ENCODE assay signal across 8 cellular contexts in the genomic region with DNA sequence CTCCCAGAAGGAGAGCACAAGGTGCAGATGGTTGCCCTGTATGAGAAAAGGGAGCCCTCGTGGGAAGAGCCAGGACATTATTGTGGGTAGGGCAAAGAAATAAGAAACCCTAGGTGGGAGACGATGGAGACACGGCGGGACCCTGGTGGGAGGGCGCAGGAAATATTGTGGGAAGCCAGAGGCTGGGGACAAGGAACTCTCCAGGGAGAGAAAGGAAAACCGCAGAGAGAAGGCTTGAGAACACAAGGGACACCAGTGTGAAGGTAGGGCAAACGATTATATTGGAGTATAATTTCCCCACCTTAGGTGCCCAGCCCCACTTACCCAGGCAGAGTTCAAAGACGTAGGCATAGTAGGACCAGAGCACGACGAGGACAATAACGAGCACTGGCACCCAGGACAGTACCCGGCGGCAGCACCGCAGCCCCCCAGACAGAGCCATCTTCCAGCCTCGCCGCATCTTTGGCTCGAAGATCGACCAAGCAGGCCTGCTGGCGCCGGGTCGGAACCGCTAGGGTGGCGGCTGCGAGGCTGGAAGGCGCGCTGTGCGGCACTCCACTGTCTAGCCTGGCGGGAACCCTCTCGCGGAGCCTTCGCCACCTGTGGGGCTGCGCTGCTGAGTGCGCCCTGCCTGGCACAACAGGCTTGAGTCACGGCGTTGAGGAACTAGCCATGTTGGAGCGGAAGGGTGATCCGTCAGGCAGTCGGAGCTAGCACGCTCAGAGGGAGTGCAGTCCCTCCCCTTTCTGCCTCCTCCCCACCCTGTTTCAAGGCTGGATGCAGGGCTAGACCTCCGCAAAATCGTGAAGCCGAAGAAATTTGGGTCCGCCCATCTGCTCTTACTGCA. TPM values are rescaled to one million over a fixed set of nuclear protein-coding genes. Genes with fewer than 3 reads are reported as not detected.
A peak's percentile ranks its signal among the peaks of the same experiment; 100 is the strongest.
DNase-seq lines count a peak whose midpoint lies in the region; ATAC-seq and TF ChIP-seq lines count a peak whose summit lies in the region.

A gene with protein sequence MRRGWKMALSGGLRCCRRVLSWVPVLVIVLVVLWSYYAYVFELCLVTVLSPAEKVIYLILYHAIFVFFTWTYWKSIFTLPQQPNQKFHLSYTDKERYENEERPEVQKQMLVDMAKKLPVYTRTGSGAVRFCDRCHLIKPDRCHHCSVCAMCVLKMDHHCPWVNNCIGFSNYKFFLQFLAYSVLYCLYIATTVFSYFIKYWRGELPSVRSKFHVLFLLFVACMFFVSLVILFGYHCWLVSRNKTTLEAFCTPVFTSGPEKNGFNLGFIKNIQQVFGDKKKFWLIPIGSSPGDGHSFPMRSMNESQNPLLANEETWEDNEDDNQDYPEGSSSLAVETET (minus strand): TSS at position 473 of the 847 bp plus-strand sequence. CDS start 13 bp downstream, at position 460.

- peaks cover 3% of the 10 kb centered on the region for H3K9me3 Mint-ChIP-seq in neural progenitor cell

- 37% methylated on average over 31 of the region's 43 CpGs for WGBS in suprapubic skin

- ATAC-seq in GM18867 (IDR thresholded peaks at IDR 0.05; ENCODE audit: unreplicated experiment) (no peak), HG03196 (IDR thresholded peaks at IDR 0.05; ENCODE audit: unreplicated experiment) (no peak)

- H3K4me3 ChIP-seq in GM06990 (replicated peaks; ENCODE audit: low read depth, low read length) (0 out of 2 replicates have a peak within 1 kb of the TSS, but pooled peaks have one; percentile 0), neural progenitor cell (peak within 1 kb of the TSS; percentile 67), suprapubic skin (peak within 1 kb of the TSS; percentile 51)

- H3K27ac Mint-ChIP-seq in neural progenitor cell = peak within 1 kb of the TSS; percentile 97

- H3K36me3 ChIP-seq in GM06990 (ENCODE audit: control insufficient read depth, insufficient read depth, low read length) (no peaks in the 10 kb centered on the region), neural progenitor cell (no peaks in the 10 kb centered on the region), suprapubic skin (no peaks in the 10 kb centered on the region)

- no peak for TF ChIP-seq CTCF in GM06990 (IDR thresholded peaks at IDR 0.05; ENCODE audit: insufficient read depth, low read length, poor library complexity, severe bottlenecking)
- TF ChIP-seq CTCF in neural progenitor cell (IDR thresholded peaks at IDR 0.05) = no peak
- TF ChIP-seq CTCF in suprapubic skin (IDR thresholded peaks at IDR 0.05) = peak in 1 of 2 donors; percentile 5

- H3F3A ChIP-seq in neural progenitor cell (ENCODE audit: low read depth) = no peaks in the 10 kb centered on the region

- H3K79me2 ChIP-seq in neural progenitor cell (ENCODE audit: low read depth) = peaks cover 33% of the 10 kb centered on the region

- DNase-seq in GM06990 (ENCODE audit: extremely low read depth, insufficient read length) (peak; percentile 14), NCI-H774 (lab: John Stamatoyannopoulos, UW) (peak; percentile 30), activated gamma-delta T cell treated with Interleukin-2 at 50 U/mL for 16 hours (peak; percentile 11), germinal center (ENCODE audit: low spot score) (peak; percentile 1), neural progenitor cell (ENCODE audit: low spot score) (peak; percentile 65), suprapubic skin (ENCODE audit: low spot score in 2 of 2) (peak; percentile 64 to 74)

- H3K9ac ChIP-seq in neural progenitor cell = no peak within 1 kb of the TSS

- H3K27ac ChIP-seq in neural progenitor cell = no peak within 1 kb of the TSS
- peak within 1 kb of the TSS; percentile 54 for H3K27ac ChIP-seq in suprapubic skin

- TF ChIP-seq EP300 in suprapubic skin (IDR thresholded peaks at IDR 0.05) = no peak

- H3K27me3 ChIP-seq in GM06990 (replicated peaks; ENCODE audit: control insufficient read depth, insufficient read depth, low read length) = no peaks in the 10 kb centered on the region
- no peaks in the 10 kb centered on the region for H3K27me3 ChIP-seq in neural progenitor cell
- no peaks in the 10 kb centered on the region for H3K27me3 ChIP-seq in suprapubic skin

- H3K27me3 Mint-ChIP-seq in neural progenitor cell (ENCODE audit: insufficient read depth, low read depth) = no peaks in the 10 kb centered on the region

- no peak for TF ChIP-seq POLR2A in suprapubic skin (IDR thresholded peaks at IDR 0.05)

- peak within 1 kb of the TSS; percentile 91 for H3K4me3 Mint-ChIP-seq in neural progenitor cell

- H2AFZ ChIP-seq in neural progenitor cell (replicated peaks) = peak within 1 kb of the TSS; percentile 85

- no peaks in the 10 kb centered on the region for H4K20me1 ChIP-seq in neural progenitor cell (ENCODE audit: low read depth)

- H3K9me3 ChIP-seq in neural progenitor cell (ENCODE audit: low read depth) (no peaks in the 10 kb centered on the region), suprapubic skin (no peaks in the 10 kb centered on the region)

- H3K4me2 ChIP-seq in neural progenitor cell = peak within 1 kb of the TSS; percentile 85

- no peaks in the 10 kb centered on the region for H3K36me3 Mint-ChIP-seq in neural progenitor cell

- peaks cover 6% of the 10 kb centered on the region for H3K4me1 Mint-ChIP-seq in neural progenitor cell

- H3K4me1 ChIP-seq in neural progenitor cell (no peaks in the 10 kb centered on the region), suprapubic skin (peaks cover 6% of the 10 kb centered on the region)

RNA-seq across cellular contexts. Expression of the gene that starts here (rescaled TPM):
- total RNA-seq in neural progenitor cell (ENCODE audit: low replicate concordance) = 5.1 and 6.3 TPM in 2 replicates
- 1 to 10 TPM in 2 of 4 donors, under 1 TPM in 2; 0.45 to 1.4 (median 0.93) TPM for total RNA-seq in suprapubic skin

Comparison
In these comparisons a context has a peak if more than half of its experiments do, and no peak if none do; other contexts are left out.
1. DNase-seq: peak in every context shown above with its lines; median percentile 69 in suprapubic skin; 65 in neural progenitor cell; 30 in NCI-H774; 14 in GM06990; 11 in activated gamma-delta T cell treated with Interleukin-2 at 50 U/mL for 16 hours; 1 in germinal center.
2. H3K4me3 ChIP-seq: peak in every context shown above with its lines; median percentile 67 in neural progenitor cell; 51 in suprapubic skin; 0 in GM06990.